In genomic region chr17:48541036-48541573, GRCh38 we compare ENCODE assay signal across 7 cellular contexts. TPM values are rescaled to one million over a fixed set of nuclear protein-coding genes. Genes with fewer than 3 reads are reported as not detected.
DNase-seq lines count a peak whose midpoint lies in the region; ATAC-seq and TF ChIP-seq lines count a peak whose summit lies in the region.
"Had no signal": no experiment of that assay in that cellular context is flagged by ENCODE, and none has a peak within 500 bp of the region (broad histone marks: within the 10 kb centered on the region; RNA-seq: fewer than 3 reads in every experiment).

No MANE protein-coding gene starts in this region.

- TF ChIP-seq CTCF in cardiac muscle cell (IDR thresholded peaks at IDR 0.05; ENCODE audit: low read depth, low read length), result no peak
- no peak for TF ChIP-seq CTCF in vagina (IDR thresholded peaks at IDR 0.05)

- no peak for TF ChIP-seq POLR2A in vagina (IDR thresholded peaks at IDR 0.05)

- intact Hi-C loops in left ventricle myocardium superior (cut with micrococcal nuclease), result no loop called here
- intact Hi-C loops in vagina (cut with DNase I), result no loop called here

- peak in 1 of 2 donors; percentile 38 for DNase-seq in cardiac muscle cell (ENCODE audit: low read depth in 1 of 2, low spot score in 1 of 2)
- DNase-seq in left ventricle myocardium superior, result no peak
- DNase-seq in islet precursor cell, result peak; percentile 57
- DNase-seq in vagina (ENCODE audit: extremely low spot score in 2 of 2), result no peak
- DNase-seq in epidermal melanocyte (ENCODE audit: insufficient read length, low spot score), result no peak

- H3K36me3 ChIP-seq in cardiac muscle cell, result peaks cover 7% of the 10 kb centered on the region
- H3K36me3 ChIP-seq in vagina, result no peaks in the 10 kb centered on the region

- H3K4me1 ChIP-seq in cardiac muscle cell (ENCODE audit: low read depth), result peaks cover 31% of the 10 kb centered on the region
- peaks cover 30% of the 10 kb centered on the region for H3K4me1 ChIP-seq in vagina

- H3K4me3 ChIP-seq in cardiac muscle cell (peak overlapping the region; percentile 90), vagina (peak overlapping the region; percentile 65 to 71)

- no peaks in the 10 kb centered on the region for H3K27me3 ChIP-seq in cardiac muscle cell
- H3K27me3 ChIP-seq in vagina, result no peaks in the 10 kb centered on the region

- peak overlapping the region; percentile 98 for H3K27ac ChIP-seq in cardiac muscle cell
- H3K27ac ChIP-seq in vagina, result peak overlapping the region; percentile 95

- H3K9me3 ChIP-seq in cardiac muscle cell (ENCODE audit: low read depth) (no peaks in the 10 kb centered on the region), vagina (no peaks in the 10 kb centered on the region)

- ATAC-seq in left ventricle myocardium superior (no peak), GM18502 (IDR thresholded peaks at IDR 0.05; ENCODE audit: poor library complexity, unreplicated experiment) (no peak)

RNA-seq across cellular contexts. Expression of gene HOXB2, which starts 3.8 kb away (rescaled TPM):
- total RNA-seq in cardiac muscle cell, result 111 and 114 TPM in 2 replicates
- polyA plus RNA-seq in cardiac muscle cell, result 107 and 116 TPM in 2 replicates
- total RNA-seq in left ventricle myocardium superior, result 2.8 TPM
- total RNA-seq in vagina, result 14.2 TPM

RNA-seq across cellular contexts. Expression of gene HOXB1, which starts 10.3 kb away (rescaled TPM):
- total RNA-seq in cardiac muscle cell (5.9 and 6.6 TPM in 2 replicates), left ventricle myocardium superior (not detected), vagina (not detected)
- polyA plus RNA-seq in cardiac muscle cell, result 9.1 and 12.4 TPM in 2 replicates
- total RNA-seq: G401 had no signal

RNA-seq across cellular contexts. Expression of gene HOXB4, which starts 37.0 kb away (rescaled TPM):
- total RNA-seq in cardiac muscle cell, result 12.2 and 12.5 TPM in 2 replicates
- polyA plus RNA-seq in cardiac muscle cell, result 5.4 TPM in 2 replicates
- total RNA-seq in left ventricle myocardium superior, result 0.79 TPM
- total RNA-seq in vagina, result 1.5 TPM

RNA-seq across cellular contexts. Expression of gene HOXB3, which starts 48.9 kb away (rescaled TPM):
- total RNA-seq in cardiac muscle cell (37.7 and 42.4 TPM in 2 replicates), left ventricle myocardium superior (2.7 TPM), vagina (17.7 TPM)
- 24.7 and 24.9 TPM in 2 replicates for polyA plus RNA-seq in cardiac muscle cell

RNA-seq across cellular contexts. Expression of gene HOXB5, which starts 52.5 kb away (rescaled TPM):
- total RNA-seq in cardiac muscle cell (0.24 TPM in 1 of 2 replicates, not detected in the other), left ventricle myocardium superior (not detected), vagina (0.74 TPM)
- polyA plus RNA-seq in cardiac muscle cell, result 0.46 and 1.9 TPM in 2 replicates
- total RNA-seq: G401 had no signal
